Comparison of ENCODE assay signal across 8 cellular contexts in the genomic region with DNA sequence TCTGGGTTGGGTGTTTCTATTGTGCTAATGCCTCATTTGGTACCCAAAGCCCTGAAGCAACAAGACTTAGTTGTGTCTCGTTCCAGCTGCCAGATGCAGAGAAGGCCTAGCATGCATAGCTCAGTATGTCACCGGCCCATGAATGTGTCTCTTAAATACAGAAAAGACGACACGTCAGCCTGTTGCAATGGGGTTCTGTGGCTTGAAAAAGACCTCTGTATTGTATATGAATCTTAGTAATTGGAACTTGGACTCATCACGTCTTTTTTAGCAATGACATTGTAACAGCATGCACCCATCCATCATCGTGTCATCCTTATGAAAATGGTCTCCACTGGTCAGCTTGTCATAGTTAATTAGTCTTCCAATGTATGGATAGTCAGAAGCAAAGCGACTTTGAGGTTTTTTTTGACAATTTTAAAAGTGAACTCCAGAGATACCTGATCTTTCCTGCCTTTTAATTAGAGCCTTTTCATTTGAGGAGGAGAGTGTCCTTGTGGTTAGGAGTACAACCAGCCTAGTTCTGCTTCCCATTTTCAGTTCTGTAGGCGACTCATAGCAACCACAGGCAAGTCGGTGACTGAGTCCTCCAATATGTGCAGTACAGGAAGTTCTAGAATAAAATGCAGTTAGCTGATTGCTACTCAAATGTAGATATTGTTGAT.
DNase-seq lines count a peak whose midpoint lies in the region; ATAC-seq lines count a peak whose summit lies in the region.

No MANE protein-coding gene starts in this region.

- H3K4me1 Mint-ChIP-seq in central memory CD8-positive, alpha-beta T cell, result peaks cover 26% of the 10 kb centered on the region
- peaks cover 15% of the 10 kb centered on the region for H3K4me1 Mint-ChIP-seq in activated naive CD4-positive, alpha-beta T cell treated with anti-CD3 and anti-CD28 coated beads, Interleukin-2, amount 10 ng/mL, durations not matched to agents 7 days and 5 days

- H3K4me3 Mint-ChIP-seq in central memory CD8-positive, alpha-beta T cell, result no peak overlapping the region
- no peak overlapping the region for H3K4me3 Mint-ChIP-seq in activated naive CD4-positive, alpha-beta T cell treated with anti-CD3 and anti-CD28 coated beads, Interleukin-2, amount 10 ng/mL, durations not matched to agents 7 days and 5 days

- H3K9me3 Mint-ChIP-seq in central memory CD8-positive, alpha-beta T cell, result no peaks in the 10 kb centered on the region
- peaks cover 4% of the 10 kb centered on the region for H3K9me3 Mint-ChIP-seq in activated naive CD4-positive, alpha-beta T cell treated with anti-CD3 and anti-CD28 coated beads, Interleukin-2, amount 10 ng/mL, durations not matched to agents 7 days and 5 days

- ATAC-seq in GM21360 (IDR thresholded peaks at IDR 0.05; ENCODE audit: unreplicated experiment) (peak; percentile 78), HG03457 (IDR thresholded peaks at IDR 0.05; ENCODE audit: unreplicated experiment) (peak; percentile 56)
- ATAC-seq in central memory CD8-positive, alpha-beta T cell (replicated peaks; ENCODE audit: extremely low read depth, poor library complexity, severe bottlenecking), result no peak

- DNase-seq in ELR (ENCODE audit: low read depth) (peak; percentile 32), HPDE6-E6E7 (ENCODE audit: extremely low spot score) (no peak), islet precursor cell (no peak), NCI-H128 (lab: John Stamatoyannopoulos, UW; ENCODE audit: unreplicated experiment) (no peak)
- no peak for DNase-seq in central memory CD8-positive, alpha-beta T cell (ENCODE audit: low spot score in 2 of 2)
- DNase-seq in activated naive CD4-positive, alpha-beta T cell treated with anti-CD3 and anti-CD28 coated beads, Interleukin-2, amount 10 ng/mL, durations not matched to agents 7 days and 5 days, result no peak

- CTCF ChIA-PET in activated naive CD4-positive, alpha-beta T cell treated with anti-CD3 and anti-CD28 coated beads, Interleukin-2, amount 10 ng/mL, durations not matched to agents 7 days and 5 days (lab: Charles Lee), result interaction anchor here (1.0 to 1.6 kb wide), 2 partner anchors 30 to 118 kb away, joined by 3 read pairs; no protein-coding TSS in a partner anchor

- peak overlapping the region; percentile 22 for H3K27ac Mint-ChIP-seq in central memory CD8-positive, alpha-beta T cell (ENCODE audit: low read depth)
- H3K27ac Mint-ChIP-seq in activated naive CD4-positive, alpha-beta T cell treated with anti-CD3 and anti-CD28 coated beads, Interleukin-2, amount 10 ng/mL, durations not matched to agents 7 days and 5 days, result no peak overlapping the region

- H3K27me3 Mint-ChIP-seq in central memory CD8-positive, alpha-beta T cell, result no peaks in the 10 kb centered on the region
- H3K27me3 Mint-ChIP-seq in activated naive CD4-positive, alpha-beta T cell treated with anti-CD3 and anti-CD28 coated beads, Interleukin-2, amount 10 ng/mL, durations not matched to agents 7 days and 5 days, result no peaks in the 10 kb centered on the region

- H3K36me3 Mint-ChIP-seq in central memory CD8-positive, alpha-beta T cell (ENCODE audit: insufficient read depth), result no peaks in the 10 kb centered on the region
- H3K36me3 Mint-ChIP-seq in activated naive CD4-positive, alpha-beta T cell treated with anti-CD3 and anti-CD28 coated beads, Interleukin-2, amount 10 ng/mL, durations not matched to agents 7 days and 5 days, result no peaks in the 10 kb centered on the region
